1 cellular context compared by ENCODE assay signal in the genomic region with DNA sequence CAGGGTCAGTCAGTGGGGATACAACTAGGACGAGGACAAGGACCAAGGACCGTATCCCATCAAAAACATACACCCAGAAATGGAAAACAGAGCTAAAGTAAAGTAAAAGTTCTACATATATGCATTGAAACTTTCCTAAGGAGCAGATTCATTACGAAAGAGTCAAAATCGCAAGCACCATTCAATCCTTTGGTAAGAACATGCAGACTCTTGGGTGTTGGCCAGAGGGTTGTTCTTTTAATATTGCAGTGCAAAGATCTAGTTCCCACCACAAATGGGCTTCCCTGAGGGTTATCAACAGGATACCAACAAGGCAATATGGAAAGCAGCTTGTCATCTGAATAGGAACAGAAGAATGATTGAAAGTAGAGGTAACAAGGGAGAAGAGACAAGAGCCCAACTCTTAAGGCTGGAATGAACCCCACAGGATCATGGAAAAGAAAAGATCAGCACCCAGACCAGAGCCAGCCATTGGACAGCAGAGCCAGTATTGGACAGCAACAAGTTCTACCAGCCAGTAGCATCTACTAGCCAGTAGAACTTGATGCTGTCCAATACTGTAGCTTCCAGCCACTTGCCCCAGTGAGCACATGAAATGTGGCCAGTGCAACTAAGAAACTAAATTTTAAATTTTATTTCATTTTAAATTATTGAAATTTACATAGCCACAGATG.
A peak's percentile ranks its signal among the peaks of the same experiment; 100 is the strongest.
TF ChIP-seq lines count a peak whose summit lies in the region.

No MANE protein-coding gene starts in this region.

TF ChIP-seq in GM12878, 131 proteins besides CTCF, POLR2A, EP300 and RAD21:
- TF ChIP-seq, protein P1, sequence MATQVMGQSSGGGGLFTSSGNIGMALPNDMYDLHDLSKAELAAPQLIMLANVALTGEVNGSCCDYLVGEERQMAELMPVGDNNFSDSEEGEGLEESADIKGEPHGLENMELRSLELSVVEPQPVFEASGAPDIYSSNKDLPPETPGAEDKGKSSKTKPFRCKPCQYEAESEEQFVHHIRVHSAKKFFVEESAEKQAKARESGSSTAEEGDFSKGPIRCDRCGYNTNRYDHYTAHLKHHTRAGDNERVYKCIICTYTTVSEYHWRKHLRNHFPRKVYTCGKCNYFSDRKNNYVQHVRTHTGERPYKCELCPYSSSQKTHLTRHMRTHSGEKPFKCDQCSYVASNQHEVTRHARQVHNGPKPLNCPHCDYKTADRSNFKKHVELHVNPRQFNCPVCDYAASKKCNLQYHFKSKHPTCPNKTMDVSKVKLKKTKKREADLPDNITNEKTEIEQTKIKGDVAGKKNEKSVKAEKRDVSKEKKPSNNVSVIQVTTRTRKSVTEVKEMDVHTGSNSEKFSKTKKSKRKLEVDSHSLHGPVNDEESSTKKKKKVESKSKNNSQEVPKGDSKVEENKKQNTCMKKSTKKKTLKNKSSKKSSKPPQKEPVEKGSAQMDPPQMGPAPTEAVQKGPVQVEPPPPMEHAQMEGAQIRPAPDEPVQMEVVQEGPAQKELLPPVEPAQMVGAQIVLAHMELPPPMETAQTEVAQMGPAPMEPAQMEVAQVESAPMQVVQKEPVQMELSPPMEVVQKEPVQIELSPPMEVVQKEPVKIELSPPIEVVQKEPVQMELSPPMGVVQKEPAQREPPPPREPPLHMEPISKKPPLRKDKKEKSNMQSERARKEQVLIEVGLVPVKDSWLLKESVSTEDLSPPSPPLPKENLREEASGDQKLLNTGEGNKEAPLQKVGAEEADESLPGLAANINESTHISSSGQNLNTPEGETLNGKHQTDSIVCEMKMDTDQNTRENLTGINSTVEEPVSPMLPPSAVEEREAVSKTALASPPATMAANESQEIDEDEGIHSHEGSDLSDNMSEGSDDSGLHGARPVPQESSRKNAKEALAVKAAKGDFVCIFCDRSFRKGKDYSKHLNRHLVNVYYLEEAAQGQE (IDR thresholded peaks at IDR 0.05; ENCODE audit: low read depth, low read length): peak; percentile 62; the same call in 1 of the 2 replicates
- TF ChIP-seq ETV6 (conservative IDR thresholded peaks at IDR 0.05 in 1 of 2, IDR thresholded peaks at IDR 0.05 in 1 of 2; ENCODE audit: borderline replicate concordance in 1 of 2, low read depth in 1 of 2): 0 out of 4 replicates have a peak, but pooled peaks of 1 of the 2 experiments have one; percentile 25
- no peak for TF ChIP-seq PAX8 (IDR thresholded peaks at IDR 0.05)
- peak; percentile 31; the same call in 1 of the 2 replicates for TF ChIP-seq RUNX3 (IDR thresholded peaks at IDR 0.05; ENCODE audit: low read length)
- 0 out of 2 replicates have a peak, but pooled peaks have one; percentile 29 for TF ChIP-seq MTA3 (IDR thresholded peaks at IDR 0.05; ENCODE audit: borderline replicate concordance, low read length)
- TF ChIP-seq SUPT20H (IDR thresholded peaks at IDR 0.05; ENCODE audit: borderline replicate concordance, control insufficient read depth, low read depth, low read length): no peak
- TF ChIP-seq JUNB (IDR thresholded peaks at IDR 0.05): peak; percentile 64; the same call in 1 of the 2 replicates
- no peak for TF ChIP-seq POLR2AphosphoS5 (IDR thresholded peaks at IDR 0.05; ENCODE audit: low read length)
